In genomic region chr2:37377187-37377532, GRCh38 we compare ENCODE assay signal across 8 cellular contexts. TPM values are rescaled to one million over a fixed set of nuclear protein-coding genes. Genes with fewer than 3 reads are reported as not detected.
DNase-seq lines count a peak whose midpoint lies in the region; ATAC-seq and TF ChIP-seq lines count a peak whose summit lies in the region.

No MANE protein-coding gene starts in this region.

- peak overlapping the region; percentile 81 for H3K4me2 ChIP-seq in OCI-LY3 (ENCODE audit: low read length)

- no peaks in the 10 kb centered on the region for H4K20me1 ChIP-seq in OCI-LY3 (ENCODE audit: insufficient read depth, low read length)

- H3K9me3 ChIP-seq in OCI-LY3 (ENCODE audit: insufficient read depth, low read length): no peaks in the 10 kb centered on the region
- no peaks in the 10 kb centered on the region for H3K9me3 ChIP-seq in BE2C

- peak overlapping the region; percentile 3; the same call in 1 of the 2 replicates for H3K9ac ChIP-seq in OCI-LY3 (ENCODE audit: low read length)

- H3K4me3 ChIP-seq in OCI-LY3 (ENCODE audit: low read length) (peak overlapping the region; percentile 67), BE2C (ENCODE audit: low read depth, low read length) (no peak overlapping the region)

- no peak overlapping the region for H2AFZ ChIP-seq in OCI-LY3 (ENCODE audit: low read depth, low read length)

- ATAC-seq in GM21447 (IDR thresholded peaks at IDR 0.05; ENCODE audit: unreplicated experiment): peak; percentile 47
- ATAC-seq in HG02678 (IDR thresholded peaks at IDR 0.05; ENCODE audit: unreplicated experiment): no peak

- peaks cover 48% of the 10 kb centered on the region for H3K4me1 ChIP-seq in OCI-LY3 (ENCODE audit: low read length)
- H3K4me1 ChIP-seq in BE2C: no peaks in the 10 kb centered on the region

- no peaks in the 10 kb centered on the region for H3K79me2 ChIP-seq in OCI-LY3 (ENCODE audit: low read length)

- H3K36me3 ChIP-seq in OCI-LY3 (replicated peaks; ENCODE audit: low read depth, low read length) (no peaks in the 10 kb centered on the region), BE2C (no peaks in the 10 kb centered on the region)

- no peak overlapping the region for H3K27ac ChIP-seq in OCI-LY3 (ENCODE audit: low read length)

- DNase-seq in DMS79 treated with DMSO at 0.1 percent for 48 hours (lab: John Stamatoyannopoulos, UW): peak; percentile 82
- peak; percentile 52 for DNase-seq in kidney tubule cell (ENCODE audit: low spot score)
- no peak for DNase-seq in NCI-H1417 (lab: John Stamatoyannopoulos, UW)
- no peak for DNase-seq in BE2C
- DNase-seq in cortex of kidney (lab: John Stamatoyannopoulos, UW): no peak

- H3K27me3 ChIP-seq in OCI-LY3 (ENCODE audit: low read depth, low read length) (peaks cover 57% of the 10 kb centered on the region), BE2C (no peaks in the 10 kb centered on the region)

- TF ChIP-seq CTCF in OCI-LY3 (IDR thresholded peaks at IDR 0.05; ENCODE audit: low read depth, low read length) (no peak), BE2C (IDR thresholded peaks at IDR 0.05; ENCODE audit: low read depth, low read length) (no peak)

RNA-seq across cellular contexts. Expression of gene QPCT, which starts 32.7 kb away (rescaled TPM):
- polyA plus RNA-seq in BE2C (2012; ENCODE audit: insufficient read depth, insufficient read length, low read depth): 7.5 TPM

RNA-seq across cellular contexts. Expression of gene PRKD3, which starts 52.5 kb away (rescaled TPM):
- 24.5 TPM for polyA plus RNA-seq in BE2C (2012; ENCODE audit: insufficient read depth, insufficient read length, low read depth)

Comparison
In these comparisons a context has a peak if more than half of its experiments do, and no peak if none do; other contexts are left out.
1. DNase-seq: peak in DMS79 treated with DMSO at 0.1 percent for 48 hours (single experiment) and kidney tubule cell (single experiment); none in NCI-H1417 (0 of 3), BE2C (single experiment) and cortex of kidney (single experiment).